ENCODE assay signal across 1 cellular context in the genomic region with DNA sequence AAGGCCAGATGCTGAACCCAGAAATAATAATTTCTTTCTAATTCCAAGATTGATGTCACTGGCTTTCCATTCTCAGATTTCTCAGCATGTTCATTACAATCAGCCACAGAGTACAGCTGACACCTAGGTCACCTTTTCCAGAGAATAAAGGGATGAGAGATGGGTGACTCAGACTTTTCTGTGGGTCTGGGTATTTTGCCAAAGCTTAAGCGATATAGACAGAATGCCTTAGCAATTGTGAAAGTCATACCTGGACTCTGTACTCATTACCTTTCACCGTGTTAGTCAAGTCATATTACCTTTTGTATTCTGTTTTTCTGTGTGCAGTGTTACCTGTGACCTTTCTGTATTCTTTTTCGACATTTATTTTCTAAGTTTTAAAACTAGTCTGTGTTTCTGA.
A peak's percentile ranks its signal among the peaks of the same experiment; 100 is the strongest.
TF ChIP-seq lines count a peak whose summit lies in the region.

No MANE protein-coding gene starts in this region.

TF ChIP-seq in HepG2, 621 proteins besides CTCF, POLR2A, EP300 and RAD21 (continued from another document):
- TF ChIP-seq, protein P1, sequence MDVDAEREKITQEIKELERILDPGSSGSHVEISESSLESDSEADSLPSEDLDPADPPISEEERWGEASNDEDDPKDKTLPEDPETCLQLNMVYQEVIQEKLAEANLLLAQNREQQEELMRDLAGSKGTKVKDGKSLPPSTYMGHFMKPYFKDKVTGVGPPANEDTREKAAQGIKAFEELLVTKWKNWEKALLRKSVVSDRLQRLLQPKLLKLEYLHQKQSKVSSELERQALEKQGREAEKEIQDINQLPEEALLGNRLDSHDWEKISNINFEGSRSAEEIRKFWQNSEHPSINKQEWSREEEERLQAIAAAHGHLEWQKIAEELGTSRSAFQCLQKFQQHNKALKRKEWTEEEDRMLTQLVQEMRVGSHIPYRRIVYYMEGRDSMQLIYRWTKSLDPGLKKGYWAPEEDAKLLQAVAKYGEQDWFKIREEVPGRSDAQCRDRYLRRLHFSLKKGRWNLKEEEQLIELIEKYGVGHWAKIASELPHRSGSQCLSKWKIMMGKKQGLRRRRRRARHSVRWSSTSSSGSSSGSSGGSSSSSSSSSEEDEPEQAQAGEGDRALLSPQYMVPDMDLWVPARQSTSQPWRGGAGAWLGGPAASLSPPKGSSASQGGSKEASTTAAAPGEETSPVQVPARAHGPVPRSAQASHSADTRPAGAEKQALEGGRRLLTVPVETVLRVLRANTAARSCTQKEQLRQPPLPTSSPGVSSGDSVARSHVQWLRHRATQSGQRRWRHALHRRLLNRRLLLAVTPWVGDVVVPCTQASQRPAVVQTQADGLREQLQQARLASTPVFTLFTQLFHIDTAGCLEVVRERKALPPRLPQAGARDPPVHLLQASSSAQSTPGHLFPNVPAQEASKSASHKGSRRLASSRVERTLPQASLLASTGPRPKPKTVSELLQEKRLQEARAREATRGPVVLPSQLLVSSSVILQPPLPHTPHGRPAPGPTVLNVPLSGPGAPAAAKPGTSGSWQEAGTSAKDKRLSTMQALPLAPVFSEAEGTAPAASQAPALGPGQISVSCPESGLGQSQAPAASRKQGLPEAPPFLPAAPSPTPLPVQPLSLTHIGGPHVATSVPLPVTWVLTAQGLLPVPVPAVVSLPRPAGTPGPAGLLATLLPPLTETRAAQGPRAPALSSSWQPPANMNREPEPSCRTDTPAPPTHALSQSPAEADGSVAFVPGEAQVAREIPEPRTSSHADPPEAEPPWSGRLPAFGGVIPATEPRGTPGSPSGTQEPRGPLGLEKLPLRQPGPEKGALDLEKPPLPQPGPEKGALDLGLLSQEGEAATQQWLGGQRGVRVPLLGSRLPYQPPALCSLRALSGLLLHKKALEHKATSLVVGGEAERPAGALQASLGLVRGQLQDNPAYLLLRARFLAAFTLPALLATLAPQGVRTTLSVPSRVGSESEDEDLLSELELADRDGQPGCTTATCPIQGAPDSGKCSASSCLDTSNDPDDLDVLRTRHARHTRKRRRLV (CRISPR knock-in tag; IDR thresholded peaks at IDR 0.05), result no peak
- TF ChIP-seq ZMYM4 (CRISPR knock-in tag; IDR thresholded peaks at IDR 0.05) (no peak), SP4 (CRISPR knock-in tag; IDR thresholded peaks at IDR 0.05) (no peak), NFE2L2 (IDR thresholded peaks at IDR 0.05; ENCODE audit: low read length) (peak; percentile 47; the same call in 1 of the 2 replicates), FOSL2 (CRISPR knock-in tag; IDR thresholded peaks at IDR 0.05) (peak; percentile 84), RXRA (CRISPR knock-in tag; IDR thresholded peaks at IDR 0.05) (no peak; the same call in 1 of the 2 replicates), KLF9 (CRISPR knock-in tag; IDR thresholded peaks at IDR 0.05; ENCODE audit: low read depth) (no peak), HNRNPLL (IDR thresholded peaks at IDR 0.05; ENCODE audit: low read depth, low read length, poor library complexity, severe bottlenecking) (no peak), HNRNPH1 (optimal IDR thresholded peaks at IDR 0.05; ENCODE audit: low read depth, low read length) (no peak), AKAP8 (CRISPR knock-in tag; IDR thresholded peaks at IDR 0.05) (no peak), CENPX (CRISPR knock-in tag; IDR thresholded peaks at IDR 0.05) (no peak), SALL1 (CRISPR knock-in tag; IDR thresholded peaks at IDR 0.05) (no peak; the same call in 1 of the 2 replicates), HIVEP1 (CRISPR knock-in tag; IDR thresholded peaks at IDR 0.05) (no peak), KLF15 (CRISPR knock-in tag; IDR thresholded peaks at IDR 0.05; ENCODE audit: borderline replicate concordance) (no peak), ZNF430 (CRISPR knock-in tag; IDR thresholded peaks at IDR 0.05) (no peak), SP5 (CRISPR knock-in tag; IDR thresholded peaks at IDR 0.05; ENCODE audit: borderline replicate concordance, low read depth) (no peak), PPARG (CRISPR knock-in tag; conservative IDR thresholded peaks at IDR 0.05) (peak; percentile 97), MTA3 (CRISPR knock-in tag; IDR thresholded peaks at IDR 0.05) (no peak), ZEB1 (IDR thresholded peaks at IDR 0.05; ENCODE audit: insufficient replicate concordance, low read depth) (peak; percentile 63), RBM39 (IDR thresholded peaks at IDR 0.05; ENCODE audit: low read depth, low read length, poor library complexity, severe bottlenecking) (no peak), MYNN (CRISPR knock-in tag; IDR thresholded peaks at IDR 0.05; ENCODE audit: low read depth) (no peak), MTF1 (CRISPR knock-in tag; IDR thresholded peaks at IDR 0.05) (no peak), RBAK (CRISPR knock-in tag; IDR thresholded peaks at IDR 0.05) (no peak)
- TF ChIP-seq, protein P2, sequence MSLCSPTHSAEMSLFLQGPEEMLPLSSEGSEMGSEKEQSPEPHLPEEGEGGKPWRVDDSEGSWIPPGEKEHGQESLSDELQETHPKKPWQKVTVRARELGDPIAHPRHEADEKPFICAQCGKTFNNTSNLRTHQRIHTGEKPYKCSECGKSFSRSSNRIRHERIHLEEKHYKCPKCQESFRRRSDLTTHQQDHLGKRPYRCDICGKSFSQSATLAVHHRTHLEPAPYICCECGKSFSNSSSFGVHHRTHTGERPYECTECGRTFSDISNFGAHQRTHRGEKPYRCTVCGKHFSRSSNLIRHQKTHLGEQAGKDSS (CRISPR knock-in tag; IDR thresholded peaks at IDR 0.05; ENCODE audit: borderline replicate concordance, low read depth), result no peak
- TF ChIP-seq, protein P3, sequence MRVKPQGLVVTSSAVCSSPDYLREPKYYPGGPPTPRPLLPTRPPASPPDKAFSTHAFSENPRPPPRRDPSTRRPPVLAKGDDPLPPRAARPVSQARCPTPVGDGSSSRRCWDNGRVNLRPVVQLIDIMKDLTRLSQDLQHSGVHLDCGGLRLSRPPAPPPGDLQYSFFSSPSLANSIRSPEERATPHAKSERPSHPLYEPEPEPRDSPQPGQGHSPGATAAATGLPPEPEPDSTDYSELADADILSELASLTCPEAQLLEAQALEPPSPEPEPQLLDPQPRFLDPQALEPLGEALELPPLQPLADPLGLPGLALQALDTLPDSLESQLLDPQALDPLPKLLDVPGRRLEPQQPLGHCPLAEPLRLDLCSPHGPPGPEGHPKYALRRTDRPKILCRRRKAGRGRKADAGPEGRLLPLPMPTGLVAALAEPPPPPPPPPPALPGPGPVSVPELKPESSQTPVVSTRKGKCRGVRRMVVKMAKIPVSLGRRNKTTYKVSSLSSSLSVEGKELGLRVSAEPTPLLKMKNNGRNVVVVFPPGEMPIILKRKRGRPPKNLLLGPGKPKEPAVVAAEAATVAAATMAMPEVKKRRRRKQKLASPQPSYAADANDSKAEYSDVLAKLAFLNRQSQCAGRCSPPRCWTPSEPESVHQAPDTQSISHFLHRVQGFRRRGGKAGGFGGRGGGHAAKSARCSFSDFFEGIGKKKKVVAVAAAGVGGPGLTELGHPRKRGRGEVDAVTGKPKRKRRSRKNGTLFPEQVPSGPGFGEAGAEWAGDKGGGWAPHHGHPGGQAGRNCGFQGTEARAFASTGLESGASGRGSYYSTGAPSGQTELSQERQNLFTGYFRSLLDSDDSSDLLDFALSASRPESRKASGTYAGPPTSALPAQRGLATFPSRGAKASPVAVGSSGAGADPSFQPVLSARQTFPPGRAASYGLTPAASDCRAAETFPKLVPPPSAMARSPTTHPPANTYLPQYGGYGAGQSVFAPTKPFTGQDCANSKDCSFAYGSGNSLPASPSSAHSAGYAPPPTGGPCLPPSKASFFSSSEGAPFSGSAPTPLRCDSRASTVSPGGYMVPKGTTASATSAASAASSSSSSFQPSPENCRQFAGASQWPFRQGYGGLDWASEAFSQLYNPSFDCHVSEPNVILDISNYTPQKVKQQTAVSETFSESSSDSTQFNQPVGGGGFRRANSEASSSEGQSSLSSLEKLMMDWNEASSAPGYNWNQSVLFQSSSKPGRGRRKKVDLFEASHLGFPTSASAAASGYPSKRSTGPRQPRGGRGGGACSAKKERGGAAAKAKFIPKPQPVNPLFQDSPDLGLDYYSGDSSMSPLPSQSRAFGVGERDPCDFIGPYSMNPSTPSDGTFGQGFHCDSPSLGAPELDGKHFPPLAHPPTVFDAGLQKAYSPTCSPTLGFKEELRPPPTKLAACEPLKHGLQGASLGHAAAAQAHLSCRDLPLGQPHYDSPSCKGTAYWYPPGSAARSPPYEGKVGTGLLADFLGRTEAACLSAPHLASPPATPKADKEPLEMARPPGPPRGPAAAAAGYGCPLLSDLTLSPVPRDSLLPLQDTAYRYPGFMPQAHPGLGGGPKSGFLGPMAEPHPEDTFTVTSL (CRISPR knock-in tag; IDR thresholded peaks at IDR 0.05; ENCODE audit: borderline replicate concordance), result peak; percentile 49; the same call in 1 of the 2 replicates
- TF ChIP-seq, protein P4, sequence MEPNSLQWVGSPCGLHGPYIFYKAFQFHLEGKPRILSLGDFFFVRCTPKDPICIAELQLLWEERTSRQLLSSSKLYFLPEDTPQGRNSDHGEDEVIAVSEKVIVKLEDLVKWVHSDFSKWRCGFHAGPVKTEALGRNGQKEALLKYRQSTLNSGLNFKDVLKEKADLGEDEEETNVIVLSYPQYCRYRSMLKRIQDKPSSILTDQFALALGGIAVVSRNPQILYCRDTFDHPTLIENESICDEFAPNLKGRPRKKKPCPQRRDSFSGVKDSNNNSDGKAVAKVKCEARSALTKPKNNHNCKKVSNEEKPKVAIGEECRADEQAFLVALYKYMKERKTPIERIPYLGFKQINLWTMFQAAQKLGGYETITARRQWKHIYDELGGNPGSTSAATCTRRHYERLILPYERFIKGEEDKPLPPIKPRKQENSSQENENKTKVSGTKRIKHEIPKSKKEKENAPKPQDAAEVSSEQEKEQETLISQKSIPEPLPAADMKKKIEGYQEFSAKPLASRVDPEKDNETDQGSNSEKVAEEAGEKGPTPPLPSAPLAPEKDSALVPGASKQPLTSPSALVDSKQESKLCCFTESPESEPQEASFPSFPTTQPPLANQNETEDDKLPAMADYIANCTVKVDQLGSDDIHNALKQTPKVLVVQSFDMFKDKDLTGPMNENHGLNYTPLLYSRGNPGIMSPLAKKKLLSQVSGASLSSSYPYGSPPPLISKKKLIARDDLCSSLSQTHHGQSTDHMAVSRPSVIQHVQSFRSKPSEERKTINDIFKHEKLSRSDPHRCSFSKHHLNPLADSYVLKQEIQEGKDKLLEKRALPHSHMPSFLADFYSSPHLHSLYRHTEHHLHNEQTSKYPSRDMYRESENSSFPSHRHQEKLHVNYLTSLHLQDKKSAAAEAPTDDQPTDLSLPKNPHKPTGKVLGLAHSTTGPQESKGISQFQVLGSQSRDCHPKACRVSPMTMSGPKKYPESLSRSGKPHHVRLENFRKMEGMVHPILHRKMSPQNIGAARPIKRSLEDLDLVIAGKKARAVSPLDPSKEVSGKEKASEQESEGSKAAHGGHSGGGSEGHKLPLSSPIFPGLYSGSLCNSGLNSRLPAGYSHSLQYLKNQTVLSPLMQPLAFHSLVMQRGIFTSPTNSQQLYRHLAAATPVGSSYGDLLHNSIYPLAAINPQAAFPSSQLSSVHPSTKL (CRISPR knock-in tag; IDR thresholded peaks at IDR 0.05), result peak; percentile 78
- TF ChIP-seq, protein P5, sequence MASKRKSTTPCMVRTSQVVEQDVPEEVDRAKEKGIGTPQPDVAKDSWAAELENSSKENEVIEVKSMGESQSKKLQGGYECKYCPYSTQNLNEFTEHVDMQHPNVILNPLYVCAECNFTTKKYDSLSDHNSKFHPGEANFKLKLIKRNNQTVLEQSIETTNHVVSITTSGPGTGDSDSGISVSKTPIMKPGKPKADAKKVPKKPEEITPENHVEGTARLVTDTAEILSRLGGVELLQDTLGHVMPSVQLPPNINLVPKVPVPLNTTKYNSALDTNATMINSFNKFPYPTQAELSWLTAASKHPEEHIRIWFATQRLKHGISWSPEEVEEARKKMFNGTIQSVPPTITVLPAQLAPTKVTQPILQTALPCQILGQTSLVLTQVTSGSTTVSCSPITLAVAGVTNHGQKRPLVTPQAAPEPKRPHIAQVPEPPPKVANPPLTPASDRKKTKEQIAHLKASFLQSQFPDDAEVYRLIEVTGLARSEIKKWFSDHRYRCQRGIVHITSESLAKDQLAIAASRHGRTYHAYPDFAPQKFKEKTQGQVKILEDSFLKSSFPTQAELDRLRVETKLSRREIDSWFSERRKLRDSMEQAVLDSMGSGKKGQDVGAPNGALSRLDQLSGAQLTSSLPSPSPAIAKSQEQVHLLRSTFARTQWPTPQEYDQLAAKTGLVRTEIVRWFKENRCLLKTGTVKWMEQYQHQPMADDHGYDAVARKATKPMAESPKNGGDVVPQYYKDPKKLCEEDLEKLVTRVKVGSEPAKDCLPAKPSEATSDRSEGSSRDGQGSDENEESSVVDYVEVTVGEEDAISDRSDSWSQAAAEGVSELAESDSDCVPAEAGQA (IDR thresholded peaks at IDR 0.05; ENCODE audit: low read depth), result no peak
- TF ChIP-seq, protein P5 (CRISPR knock-in tag; IDR thresholded peaks at IDR 0.05; ENCODE audit: borderline replicate concordance), result no peak
- TF ChIP-seq, protein P6, sequence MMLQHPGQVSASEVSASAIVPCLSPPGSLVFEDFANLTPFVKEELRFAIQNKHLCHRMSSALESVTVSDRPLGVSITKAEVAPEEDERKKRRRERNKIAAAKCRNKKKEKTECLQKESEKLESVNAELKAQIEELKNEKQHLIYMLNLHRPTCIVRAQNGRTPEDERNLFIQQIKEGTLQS (CRISPR knock-in tag; IDR thresholded peaks at IDR 0.05), result no peak
